24 cellular contexts compared by ENCODE assay signal in genomic region chr2:4980989-4981388, GRCh38.
"Had no signal": no experiment of that assay in that cellular context is flagged by ENCODE, and none has a peak within 500 bp of the region (broad histone marks: within the 10 kb centered on the region; RNA-seq: fewer than 3 reads in every experiment).

No MANE protein-coding gene starts in this region.

- H3K27me3 ChIP-seq: colonic mucosa, gastrocnemius medialis, heart right ventricle, left lung had no signal

- H3K4me1 ChIP-seq: colonic mucosa, gastrocnemius medialis, heart right ventricle, left lung, lower lobe of right lung had no signal

- H3K4me3 ChIP-seq: colonic mucosa, gastrocnemius medialis, heart right ventricle, left lung, lower lobe of right lung had no signal

- H3K27me3 Mint-ChIP-seq: dendritic cell treated with granulocyte-macrophage colony-stimulating factor and Interleukin-4, amounts not matched to agents 40 ng/mL and 50 ng/mL, for 4 days; effector memory CD8-positive, alpha-beta T cell had no signal

- H3K9me3 ChIP-seq: colonic mucosa, gastrocnemius medialis, heart right ventricle, left lung, lower lobe of right lung had no signal

- H3K27ac Mint-ChIP-seq: dendritic cell treated with granulocyte-macrophage colony-stimulating factor and Interleukin-4, amounts not matched to agents 40 ng/mL and 50 ng/mL, for 4 days; effector memory CD8-positive, alpha-beta T cell; endodermal cell had no signal

- DNase-seq: colonic mucosa; cortex of kidney; effector CD8-positive, alpha-beta T cell; effector memory CD8-positive, alpha-beta T cell; endodermal cell; erythroblast; foreskin melanocyte; gastrocnemius medialis; glutamatergic neuron; head of caudate nucleus; heart right ventricle; hippocampal formation; left cardiac atrium; left lung; left ventricle myocardium superior; lower lobe of right lung; mesenchymal stem cell; midbrain had no signal

- H3K9me3 Mint-ChIP-seq: endodermal cell had no signal

- H3K27ac ChIP-seq: colonic mucosa, epithelial cell of prostate, gastrocnemius medialis, heart right ventricle, left lung, lower lobe of right lung had no signal

- FAIRE-seq: endometrium, islet of Langerhans, keratinocyte had no signal

- H3K4me3 Mint-ChIP-seq: dendritic cell treated with granulocyte-macrophage colony-stimulating factor and Interleukin-4, amounts not matched to agents 40 ng/mL and 50 ng/mL, for 4 days; effector memory CD8-positive, alpha-beta T cell; endodermal cell had no signal

- H3K36me3 ChIP-seq: colonic mucosa, gastrocnemius medialis, heart right ventricle, left lung, lower lobe of right lung had no signal

- ATAC-seq: effector memory CD8-positive, alpha-beta T cell; esophagus mucosa; gastrocnemius medialis; heart right ventricle; left cardiac atrium; left lung; left ventricle myocardium superior; lower lobe of right lung had no signal
